ENCODE assay signal across 29 cellular contexts in the genomic region with DNA sequence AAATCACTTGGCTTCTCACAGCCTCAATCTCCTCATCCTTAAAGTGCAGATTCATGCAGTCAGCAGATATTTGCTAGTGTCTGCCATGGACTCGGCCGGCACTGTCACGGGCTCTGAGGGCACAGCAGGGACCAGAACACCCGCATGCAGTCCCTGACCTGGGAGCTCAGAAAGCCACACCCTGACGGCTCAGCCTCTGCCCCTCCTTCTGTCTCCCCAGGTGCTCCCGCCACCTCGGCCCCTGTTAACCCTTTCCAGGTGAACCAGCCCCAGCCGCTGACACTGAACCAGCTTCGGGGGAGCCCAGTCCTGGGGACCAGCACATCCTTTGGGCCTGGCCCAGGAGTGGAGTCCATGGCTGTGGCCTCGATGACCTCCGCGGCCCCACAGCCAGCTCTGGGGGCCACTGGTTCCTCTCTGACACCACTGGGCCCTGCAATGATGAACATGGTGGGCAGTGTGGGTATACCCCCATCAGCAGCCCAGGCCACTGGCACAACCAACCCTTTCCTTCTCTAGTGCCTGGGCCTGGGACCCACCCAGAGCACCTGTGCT. TPM values are rescaled to one million over a fixed set of nuclear protein-coding genes. Genes with fewer than 3 reads are reported as not detected.
"Had no signal": no experiment of that assay in that cellular context is flagged by ENCODE, and none has a peak within 500 bp of the region (broad histone marks: within the 10 kb centered on the region; RNA-seq: fewer than 3 reads in every experiment).

No MANE protein-coding gene starts in this region.

- H3K36me3 Mint-ChIP-seq: activated naive CD4-positive, alpha-beta T cell treated with anti-CD3 and anti-CD28 coated beads, Interleukin-2, amount 50 U/mL, for 24 hours had no signal

- H3K27me3 ChIP-seq: body of pancreas, cardiac muscle cell, pancreas, transverse colon, uterus had no signal

- H3K4me3 Mint-ChIP-seq: activated naive CD4-positive, alpha-beta T cell treated with anti-CD3 and anti-CD28 coated beads, Interleukin-2, amount 50 U/mL, for 24 hours; nephron; stimulated activated naive CD8-positive, alpha-beta T cell treated with anti-CD3 and anti-CD28 coated beads, Interleukin-15, amount 100 ng/mL, for 72 hours had no signal

- H3K4me1 Mint-ChIP-seq: activated naive CD4-positive, alpha-beta T cell treated with anti-CD3 and anti-CD28 coated beads, Interleukin-2, amount 50 U/mL, for 24 hours had no signal

- H3K9me3 Mint-ChIP-seq: activated naive CD4-positive, alpha-beta T cell treated with anti-CD3 and anti-CD28 coated beads, Interleukin-2, amount 50 U/mL, for 24 hours; nephron; stimulated activated naive CD8-positive, alpha-beta T cell treated with anti-CD3 and anti-CD28 coated beads, Interleukin-15, amount 100 ng/mL, for 72 hours had no signal

- H3K36me3 ChIP-seq: cardiac muscle cell, neutrophil, transverse colon, uterus had no signal

- H3K27ac ChIP-seq: body of pancreas, cardiac muscle cell, heart right ventricle, neutrophil, pancreas, skin epidermis, transverse colon, uterus had no signal

- H3K4me1 ChIP-seq: uterus had no signal

- H3K27ac Mint-ChIP-seq: activated naive CD4-positive, alpha-beta T cell treated with anti-CD3 and anti-CD28 coated beads, Interleukin-2, amount 50 U/mL, for 24 hours; nephron had no signal

- H3K4me3 ChIP-seq: body of pancreas, cardiac muscle cell, heart right ventricle, lung, pancreas, skin epidermis, transverse colon, uterus had no signal

- DNase-seq: activated CD4-positive, alpha-beta T cell treated with anti-CD3 and anti-CD28 coated beads for 1 hour; activated CD4-positive, alpha-beta T cell treated with anti-CD3 and anti-CD28 coated beads, Interleukin-2, amount 50 U/mL, for 1 hour; activated CD8-positive, alpha-beta memory T cell treated with anti-CD3 and anti-CD28 coated beads for 24 hours; activated gamma-delta T cell treated with Interleukin-2 at 50 U/mL for 16 hours; activated T-cell treated with anti-CD3 and anti-CD28 coated beads, Interleukin-2, amount 50 U/mL, for 48 hours; anterior cingulate cortex; body of pancreas; cortex of kidney; effector CD4-positive, alpha-beta T cell; erythroblast; foreskin fibroblast; heart right ventricle; kidney; midbrain; right cardiac atrium; stimulated activated CD4-positive, alpha-beta T cell treated with anti-CD3 and anti-CD28 coated beads, Interleukin-1b, Interleukin-23, amount 100 ng/mL, for 48 hours; stimulated activated naive CD8-positive, alpha-beta T cell treated with anti-CD3 and anti-CD28 coated beads, Interleukin-15, amount 100 ng/mL, for 72 hours; T-helper 9 cell; transverse colon had no signal

- H3K9me3 ChIP-seq: body of pancreas, heart right ventricle, neutrophil, pancreas, transverse colon, uterus had no signal

RNA-seq across cellular contexts. Expression of gene MFAP4, which starts 53.2 kb away (rescaled TPM):
- total RNA-seq: pulmonary artery endothelial cell; T-helper 1 cell treated with Interleukin-12 subunit alpha and Interleukin-12 subunit beta and Interleukin-4 antibody, amounts not matched to agents 30 ng/mL and 1 ng/mL, for 36 hours had no signal
